8 cellular contexts compared by ENCODE assay signal in genomic region chr7:30238721-30239441, GRCh38. TPM values are rescaled to one million over a fixed set of nuclear protein-coding genes. Genes with fewer than 3 reads are reported as not detected.
DNase-seq lines count a peak whose midpoint lies in the region; ATAC-seq and FAIRE-seq lines count a peak whose summit lies in the region.

No MANE protein-coding gene starts in this region.

- peak overlapping the region; percentile 24 for H3K27ac ChIP-seq in cingulate gyrus (ENCODE audit: low read depth, low read length)

- ATAC-seq in GM18873 (IDR thresholded peaks at IDR 0.05; ENCODE audit: low FRiP score, unreplicated experiment): peak; percentile 59
- peak; percentile 74 for ATAC-seq in HG03095 (IDR thresholded peaks at IDR 0.05; ENCODE audit: unreplicated experiment)

- peak; percentile 89 for DNase-seq in COLO668 (lab: John Stamatoyannopoulos, UW; ENCODE audit: unreplicated experiment)
- peak; percentile 74 for DNase-seq in NCI-H345 treated with DMSO at 0.1 percent for 48 hours (lab: John Stamatoyannopoulos, UW; ENCODE audit: unreplicated experiment)
- DNase-seq in renal cortical epithelial cell (ENCODE audit: low read depth): peak; percentile 90
- no peak for DNase-seq in HTR-8/SVneo (ENCODE audit: insufficient read length, low spot score)
- DNase-seq in central memory CD4-positive, alpha-beta T cell: no peak

- no peak for FAIRE-seq in HTR-8/SVneo (lab: Jason Lieb, UNC)

RNA-seq across cellular contexts. Expression of gene ZNRF2, which starts 45.5 kb away (rescaled TPM):
- 18.9 and 39.4 TPM in 2 replicates for total RNA-seq in renal cortical epithelial cell

Comparison
In these comparisons a context has a peak if more than half of its experiments do, and no peak if none do; other contexts are left out.
1. DNase-seq: peak in COLO668 (single experiment), NCI-H345 treated with DMSO at 0.1 percent for 48 hours (single experiment) and renal cortical epithelial cell (single experiment); none in HTR-8/SVneo (single experiment) and central memory CD4-positive, alpha-beta T cell (single experiment).